26 cellular contexts compared by ENCODE assay signal in the genomic region with DNA sequence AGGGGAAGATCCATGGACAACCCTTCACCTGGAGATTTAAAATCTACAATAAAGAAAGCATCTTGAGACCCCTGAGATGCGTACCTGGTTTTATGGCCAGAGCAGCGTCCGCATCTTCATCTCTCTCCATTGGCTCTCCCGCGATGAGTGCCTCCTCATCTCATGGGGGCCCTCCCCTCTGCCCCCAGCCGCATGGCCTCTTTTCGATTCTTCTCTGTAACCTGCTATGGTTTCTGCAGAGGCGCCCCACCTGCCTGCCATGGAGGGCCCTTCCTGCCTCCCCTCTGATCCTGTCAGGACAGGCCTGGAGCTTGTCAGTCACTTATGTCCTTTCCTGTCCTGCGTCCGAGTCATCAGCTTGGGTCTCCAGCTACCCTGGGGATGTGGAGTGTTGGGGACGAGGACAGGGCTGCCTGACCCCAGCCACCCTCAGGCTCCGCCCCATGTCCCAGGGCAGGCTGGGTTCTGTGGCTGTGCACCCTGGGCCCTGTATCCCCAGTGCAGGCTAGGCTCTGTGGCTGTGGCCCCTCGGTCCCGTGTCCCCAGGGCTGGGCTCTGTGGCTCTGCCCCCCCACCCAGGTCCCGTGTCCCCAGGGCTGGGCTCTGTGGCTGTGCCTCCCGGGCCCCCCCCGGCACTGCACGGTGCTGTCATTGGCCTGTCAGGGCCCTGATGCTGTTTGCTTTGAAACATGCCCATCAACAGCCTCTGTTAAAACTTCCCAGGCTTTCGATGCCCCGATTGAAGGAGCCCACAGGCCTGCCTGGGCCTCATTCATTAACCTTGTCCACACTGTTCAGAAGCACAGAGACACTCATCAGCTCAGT.
DNase-seq lines count a peak whose midpoint lies in the region; ATAC-seq and TF ChIP-seq lines count a peak whose summit lies in the region.
"Had no signal": no experiment of that assay in that cellular context is flagged by ENCODE, and none has a peak within 500 bp of the region (broad histone marks: within the 10 kb centered on the region; RNA-seq: fewer than 3 reads in every experiment).

No MANE protein-coding gene starts in this region.

- H3K4me1 ChIP-seq in colonic mucosa (no peaks in the 10 kb centered on the region), neural progenitor cell (peaks cover 8% of the 10 kb centered on the region), upper lobe of right lung (no peaks in the 10 kb centered on the region)
- H3K4me1 ChIP-seq: psoas muscle, SJSA1, transverse colon had no signal

- H3K4me2 ChIP-seq in neural progenitor cell: no peak overlapping the region

- TF ChIP-seq CTCF in colonic mucosa (IDR thresholded peaks at IDR 0.05) (no peak), neural progenitor cell (IDR thresholded peaks at IDR 0.05) (no peak), upper lobe of right lung (IDR thresholded peaks at IDR 0.05) (no peak)

- H3K36me3 Mint-ChIP-seq in neural progenitor cell: no peaks in the 10 kb centered on the region

- peak overlapping the region; percentile 42 for H3K27ac Mint-ChIP-seq in neural progenitor cell
- H3K27ac Mint-ChIP-seq: activated CD8-positive, alpha-beta T cell treated with anti-CD3 and anti-CD28 coated beads for 36 hours; B cell had no signal

- H3K36me3 ChIP-seq in colonic mucosa: no peaks in the 10 kb centered on the region
- no peaks in the 10 kb centered on the region for H3K36me3 ChIP-seq in neural progenitor cell
- H3K36me3 ChIP-seq in upper lobe of right lung: no peaks in the 10 kb centered on the region
- H3K36me3 ChIP-seq: neutrophil, SJSA1, transverse colon had no signal

- H2AFZ ChIP-seq in neural progenitor cell (replicated peaks): no peak overlapping the region

- H3K27me3 Mint-ChIP-seq in neural progenitor cell (ENCODE audit: insufficient read depth, low read depth): peaks cover 7% of the 10 kb centered on the region

- ATAC-seq in Right ventricle myocardium inferior: peak; percentile 26
- ATAC-seq in Right ventricle myocardium superior (ENCODE audit: poor library complexity): no peak
- ATAC-seq in upper lobe of right lung: no peak
- no peak for ATAC-seq in GM21390 (IDR thresholded peaks at IDR 0.05; ENCODE audit: unreplicated experiment)
- ATAC-seq: activated CD8-positive, alpha-beta T cell treated with anti-CD3 and anti-CD28 coated beads for 36 hours; activated T-cell treated with anti-CD3 and anti-CD28 coated beads, Interleukin-2, amount 50 U/mL, for 4 hours; body of pancreas; psoas muscle had no signal

- H3K4me3 ChIP-seq in colonic mucosa (no peak overlapping the region), neural progenitor cell (no peak overlapping the region), upper lobe of right lung (no peak overlapping the region)
- H3K4me3 ChIP-seq: body of pancreas, psoas muscle, SJSA1, transverse colon had no signal

- H3K27ac ChIP-seq in colonic mucosa: no peak overlapping the region
- H3K27ac ChIP-seq in neural progenitor cell: no peak overlapping the region
- H3K27ac ChIP-seq in upper lobe of right lung: no peak overlapping the region
- H3K27ac ChIP-seq: body of pancreas, neutrophil, psoas muscle, SJSA1, transverse colon had no signal

- H3K4me3 Mint-ChIP-seq in neural progenitor cell: peak overlapping the region; percentile 38
- H3K4me3 Mint-ChIP-seq: activated CD8-positive, alpha-beta T cell treated with anti-CD3 and anti-CD28 coated beads for 36 hours; activated T-cell treated with anti-CD3 and anti-CD28 coated beads, Interleukin-2, amount 50 U/mL, for 4 hours; B cell had no signal

- H3F3A ChIP-seq in neural progenitor cell (ENCODE audit: low read depth): no peaks in the 10 kb centered on the region

- H3K9ac ChIP-seq in colonic mucosa (ENCODE audit: low read depth in 2 of 2, low read length in 2 of 2): no peak overlapping the region
- no peak overlapping the region for H3K9ac ChIP-seq in neural progenitor cell

- DNase-seq in Right ventricle myocardium inferior (ENCODE audit: missing footprints): peak; percentile 62
- no peak for DNase-seq in Right ventricle myocardium superior
- peak; percentile 11 for DNase-seq in colonic mucosa
- DNase-seq in neural progenitor cell (ENCODE audit: low spot score): no peak
- peak; percentile 54 for DNase-seq in upper lobe of right lung
- DNase-seq in activated CD4-positive, alpha-beta T cell treated with anti-CD3 and anti-CD28 coated beads for 1 hour: no peak
- no peak for DNase-seq in erythroblast (lab: John Stamatoyannopoulos, UW)
- DNase-seq: activated CD8-positive, alpha-beta T cell treated with anti-CD3 and anti-CD28 coated beads for 36 hours; activated naive CD4-positive, alpha-beta T cell treated with Interleukin-2 at 50 U/mL for 16 hours; activated T-cell treated with anti-CD3 and anti-CD28 coated beads, Interleukin-2, amount 50 U/mL, for 4 hours; body of pancreas; effector CD8-positive, alpha-beta T cell; foreskin fibroblast; kidney glomerular epithelial cell; mammary epithelial cell; NCI-H1092 treated with DMSO at 0.1 percent for 48 hours; NCI-H187 treated with DMSO at 0.1 percent for 48 hours; NCI-H526 treated with DMSO at 0.1 percent for 48 hours; psoas muscle; stimulated activated CD4-positive, alpha-beta T cell treated with anti-CD3 and anti-CD28 coated beads, Interleukin-15, amount 100 ng/mL, for 24 hours; T-helper 1 cell; transverse colon had no signal

- H3K4me1 Mint-ChIP-seq in neural progenitor cell: peaks cover 21% of the 10 kb centered on the region
- H3K4me1 Mint-ChIP-seq: B cell had no signal

- TF ChIP-seq POLR2A in erythroblast (IDR thresholded peaks at IDR 0.05; ENCODE audit: low read length): no peak

- H3K9me3 ChIP-seq in colonic mucosa (no peaks in the 10 kb centered on the region), neural progenitor cell (ENCODE audit: low read depth) (no peaks in the 10 kb centered on the region), upper lobe of right lung (no peaks in the 10 kb centered on the region)
- H3K9me3 ChIP-seq: body of pancreas, neutrophil, psoas muscle, SJSA1, transverse colon had no signal

- H3K9me3 Mint-ChIP-seq in neural progenitor cell: no peaks in the 10 kb centered on the region
- H3K9me3 Mint-ChIP-seq: activated CD8-positive, alpha-beta T cell treated with anti-CD3 and anti-CD28 coated beads for 36 hours; activated T-cell treated with anti-CD3 and anti-CD28 coated beads, Interleukin-2, amount 50 U/mL, for 4 hours had no signal

- intact Hi-C loops in Right ventricle myocardium inferior (cut with DNase I): no loop called here
- intact Hi-C loops in Right ventricle myocardium superior (cut with DNase I): no loop called here
- intact Hi-C loops in colonic mucosa (cut with DNase I): no loop called here
- intact Hi-C loops in upper lobe of right lung (cut with DNase I): no loop called here

- H3K27me3 ChIP-seq in colonic mucosa (no peaks in the 10 kb centered on the region), neural progenitor cell (no peaks in the 10 kb centered on the region), upper lobe of right lung (no peaks in the 10 kb centered on the region)
- H3K27me3 ChIP-seq: body of pancreas, neutrophil, transverse colon had no signal

- H3K79me2 ChIP-seq in neural progenitor cell (ENCODE audit: low read depth): no peaks in the 10 kb centered on the region

- H4K20me1 ChIP-seq in neural progenitor cell (ENCODE audit: low read depth): no peaks in the 10 kb centered on the region

Comparison
In these comparisons a context has a peak if more than half of its experiments do, and no peak if none do; other contexts are left out.
1. DNase-seq: peak in Right ventricle myocardium inferior (single experiment), colonic mucosa (single experiment) and upper lobe of right lung (single experiment); none in Right ventricle myocardium superior (single experiment), neural progenitor cell (single experiment), activated CD4-positive, alpha-beta T cell treated with anti-CD3 and anti-CD28 coated beads for 1 hour (single experiment) and erythroblast (0 of 2).